ENCODE assay signal across 9 cellular contexts in the genomic region with DNA sequence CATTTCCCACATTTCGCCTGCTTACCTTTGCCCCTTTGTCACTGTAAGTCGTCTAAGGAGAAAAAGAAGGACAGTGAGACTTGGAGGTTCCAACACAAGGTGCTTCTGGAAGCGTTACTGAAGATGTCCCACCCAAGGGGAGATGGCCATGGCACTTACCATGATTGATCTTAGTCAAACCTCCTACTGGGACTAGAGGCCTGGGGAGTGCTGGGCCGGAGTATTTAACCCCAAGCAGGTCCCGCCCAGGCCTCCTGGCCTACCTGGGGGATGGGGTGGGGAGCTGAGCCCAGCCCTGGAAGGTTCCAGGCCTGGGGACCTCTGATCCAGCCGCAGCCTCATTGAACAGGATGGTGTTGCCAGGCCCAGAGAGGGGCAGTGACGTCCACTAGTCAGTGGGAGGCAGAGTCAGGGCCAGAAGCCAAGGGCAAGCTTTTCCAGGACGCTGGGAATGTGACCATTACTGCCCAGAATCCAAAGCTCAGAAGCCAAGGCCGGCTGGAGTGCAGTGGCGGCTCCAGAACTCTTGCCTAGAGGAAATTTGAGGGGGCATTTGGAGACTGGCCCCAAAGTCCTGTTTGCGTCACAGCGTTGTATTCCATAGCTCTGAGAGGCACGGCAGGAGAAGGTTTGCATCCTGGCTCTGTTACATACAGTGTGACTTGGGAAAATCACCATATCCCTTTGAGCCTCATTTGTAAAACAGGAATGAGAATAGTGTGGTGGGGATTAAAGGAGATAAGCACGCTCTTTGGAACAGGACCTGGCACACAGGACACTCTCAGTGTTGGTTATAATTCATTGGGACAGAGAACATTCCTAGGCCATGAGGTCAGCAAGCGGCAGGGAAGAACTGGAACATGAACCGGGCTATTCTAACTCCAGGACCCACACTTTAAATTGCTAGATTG. TPM values are rescaled to one million over a fixed set of nuclear protein-coding genes. Genes with fewer than 3 reads are reported as not detected.
A peak's percentile ranks its signal among the peaks of the same experiment; 100 is the strongest.
DNase-seq lines count a peak whose midpoint lies in the region; ATAC-seq and TF ChIP-seq lines count a peak whose summit lies in the region.
"Had no signal": no experiment of that assay in that cellular context is flagged by ENCODE, and none has a peak within 500 bp of the region (broad histone marks: within the 10 kb centered on the region; RNA-seq: fewer than 3 reads in every experiment).

A gene (minus strand): TSS at position 198 of the 911 bp plus-strand sequence. CDS start 36 bp downstream, at position 162.

- TF ChIP-seq CTCF in foreskin keratinocyte (conservative IDR thresholded peaks at IDR 0.05) (no peak), omental fat pad (IDR thresholded peaks at IDR 0.05) (no peak)

- H3K27me3 ChIP-seq in SJCRH30 (no peaks in the 10 kb centered on the region), foreskin keratinocyte (no peaks in the 10 kb centered on the region)

- H3K4me1 ChIP-seq in SJCRH30 (peaks cover 20% of the 10 kb centered on the region), foreskin keratinocyte (peaks cover 3% of the 10 kb centered on the region)

- H3K4me3 ChIP-seq in SJCRH30 = no peak within 1 kb of the TSS; the same call in 1 of the 2 replicates

- DNase-seq in AG20443 (ENCODE audit: low spot score) (peak; percentile 88), SJCRH30 (peak; percentile 72 to 77), foreskin keratinocyte (peak; percentile 33 to 65), omental fat pad (ENCODE audit: low spot score) (no peak), activated gamma-delta T cell (lab: John Stamatoyannopoulos, UW) (no peak), NCI-H510A treated with DMSO at 0.1 percent for 48 hours (lab: John Stamatoyannopoulos, UW) (no peak), NCI-H187 (lab: John Stamatoyannopoulos, UW) (no peak), NAMALWA (ENCODE audit: low spot score) (no peak)
- DNase-seq: activated CD4-positive, alpha-beta T cell treated with anti-CD3 and anti-CD28 coated beads, Interleukin-2, amount 50 U/mL, for 4 hours had no signal

- ATAC-seq in foreskin keratinocyte = peak; percentile 47
- ATAC-seq in omental fat pad (ENCODE audit: low FRiP score) = peak; percentile 85

- H3K36me3 ChIP-seq in SJCRH30 = no peaks in the 10 kb centered on the region

- peak within 1 kb of the TSS; percentile 38 for H3K27ac ChIP-seq in SJCRH30
- no peak within 1 kb of the TSS for H3K27ac ChIP-seq in foreskin keratinocyte

- no peaks in the 10 kb centered on the region for H3K9me3 ChIP-seq in SJCRH30 (replicated peaks)

RNA-seq across cellular contexts. Expression of the gene that starts here (rescaled TPM):
- not detected in 2 replicates for total RNA-seq in SJCRH30 (2014; rRNA removed; shearing (Covaris generic))
- total RNA-seq in foreskin keratinocyte (not detected in 2 replicates), omental fat pad (1 to 10 TPM in 3 of 4 donors, under 1 TPM in 1; 0.82 to 8.5 (median 1.6) TPM)
- not detected in 2 replicates for polyA plus RNA-seq in foreskin keratinocyte

Comparison
In these comparisons a context has a peak if more than half of its experiments do, and no peak if none do; other contexts are left out.
1. Peak in DNase-seq and H3K27ac ChIP-seq in SJCRH30; RNA of the gene not detected or under 1 TPM.
2. Peak in DNase-seq and ATAC-seq in foreskin keratinocyte; RNA of the gene not detected or under 1 TPM.